Comparison of ENCODE assay signal across 1 cellular context in the genomic region with DNA sequence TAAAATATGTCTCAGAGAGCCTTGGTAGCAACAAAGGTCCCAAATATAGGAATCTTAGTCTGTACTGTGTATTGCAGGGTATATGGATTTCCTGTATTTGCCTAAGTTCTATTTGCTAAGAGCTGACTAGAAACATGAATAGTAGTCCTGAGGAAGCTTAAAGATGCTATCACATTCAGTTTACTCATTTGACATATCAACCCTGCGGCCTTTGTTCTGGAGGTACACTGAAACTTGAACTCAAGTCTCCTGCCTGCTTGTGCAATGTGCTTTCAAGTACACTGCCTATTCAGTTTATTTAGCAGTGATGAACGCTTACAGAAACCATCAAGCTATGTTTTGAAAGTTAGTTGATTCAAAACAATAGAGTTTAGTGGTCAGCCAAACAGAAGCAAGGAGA.
TF ChIP-seq lines count a peak whose summit lies in the region.

No MANE protein-coding gene starts in this region.

TF ChIP-seq in HepG2, 621 proteins besides CTCF, POLR2A, EP300 and RAD21 (continued from another document):
- TF ChIP-seq ZNF10 (CRISPR knock-in tag; IDR thresholded peaks at IDR 0.05; ENCODE audit: borderline replicate concordance, low read depth) = no peak
- TF ChIP-seq, protein P1, sequence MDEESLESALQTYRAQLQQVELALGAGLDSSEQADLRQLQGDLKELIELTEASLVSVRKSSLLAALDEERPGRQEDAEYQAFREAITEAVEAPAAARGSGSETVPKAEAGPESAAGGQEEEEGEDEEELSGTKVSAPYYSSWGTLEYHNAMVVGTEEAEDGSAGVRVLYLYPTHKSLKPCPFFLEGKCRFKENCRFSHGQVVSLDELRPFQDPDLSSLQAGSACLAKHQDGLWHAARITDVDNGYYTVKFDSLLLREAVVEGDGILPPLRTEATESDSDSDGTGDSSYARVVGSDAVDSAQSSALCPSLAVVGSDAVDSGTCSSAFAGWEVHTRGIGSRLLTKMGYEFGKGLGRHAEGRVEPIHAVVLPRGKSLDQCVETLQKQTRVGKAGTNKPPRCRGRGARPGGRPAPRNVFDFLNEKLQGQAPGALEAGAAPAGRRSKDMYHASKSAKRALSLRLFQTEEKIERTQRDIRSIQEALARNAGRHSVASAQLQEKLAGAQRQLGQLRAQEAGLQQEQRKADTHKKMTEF (CRISPR knock-in tag; IDR thresholded peaks at IDR 0.05) = peak; percentile 86
- peak; percentile 71; the same call in 1 of the 2 replicates for TF ChIP-seq ETV5 (CRISPR knock-in tag; IDR thresholded peaks at IDR 0.05; ENCODE audit: borderline replicate concordance)
- no peak for TF ChIP-seq TOPORS (CRISPR knock-in tag; IDR thresholded peaks at IDR 0.05)
- TF ChIP-seq SALL1 (CRISPR knock-in tag; IDR thresholded peaks at IDR 0.05) = peak; percentile 78; the same call in 1 of the 2 replicates
- peak; percentile 60; the same call in 1 of the 2 replicates for TF ChIP-seq HMG20B (CRISPR knock-in tag; conservative IDR thresholded peaks at IDR 0.05)
- TF ChIP-seq SNAPC2 (CRISPR knock-in tag; IDR thresholded peaks at IDR 0.05) = no peak
- TF ChIP-seq ELF3 (CRISPR knock-in tag; IDR thresholded peaks at IDR 0.05) = peak; percentile 64
- TF ChIP-seq FOSL2 (CRISPR knock-in tag; IDR thresholded peaks at IDR 0.05) = peak; percentile 81
- no peak for TF ChIP-seq HMGXB3 (CRISPR knock-in tag; IDR thresholded peaks at IDR 0.05; ENCODE audit: borderline replicate concordance)
- TF ChIP-seq FOXO1 (CRISPR knock-in tag; IDR thresholded peaks at IDR 0.05) = peak; percentile 85
- no peak for TF ChIP-seq ZNF589 (CRISPR knock-in tag; conservative IDR thresholded peaks at IDR 0.05)
- no peak for TF ChIP-seq NKX3-1 (CRISPR knock-in tag; IDR thresholded peaks at IDR 0.05)
- no peak for TF ChIP-seq AKAP8 (CRISPR knock-in tag; IDR thresholded peaks at IDR 0.05)
- TF ChIP-seq SMAD3 (CRISPR knock-in tag; IDR thresholded peaks at IDR 0.05) = peak; percentile 55; the same call in 1 of the 2 replicates
- no peak for TF ChIP-seq MEIS1 (CRISPR knock-in tag; IDR thresholded peaks at IDR 0.05; ENCODE audit: borderline replicate concordance)
- no peak for TF ChIP-seq ZNF782 (CRISPR knock-in tag; IDR thresholded peaks at IDR 0.05; ENCODE audit: borderline replicate concordance)
- 0 out of 2 replicates have a peak, but pooled peaks have one; percentile 21 for TF ChIP-seq TFDP2 (CRISPR knock-in tag; IDR thresholded peaks at IDR 0.05)
- TF ChIP-seq, protein P2, sequence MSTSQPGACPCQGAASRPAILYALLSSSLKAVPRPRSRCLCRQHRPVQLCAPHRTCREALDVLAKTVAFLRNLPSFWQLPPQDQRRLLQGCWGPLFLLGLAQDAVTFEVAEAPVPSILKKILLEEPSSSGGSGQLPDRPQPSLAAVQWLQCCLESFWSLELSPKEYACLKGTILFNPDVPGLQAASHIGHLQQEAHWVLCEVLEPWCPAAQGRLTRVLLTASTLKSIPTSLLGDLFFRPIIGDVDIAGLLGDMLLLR (CRISPR knock-in tag; IDR thresholded peaks at IDR 0.05) = no peak
- no peak for TF ChIP-seq IKZF5 (CRISPR knock-in tag; IDR thresholded peaks at IDR 0.05)
- TF ChIP-seq YY1 (IDR thresholded peaks at IDR 0.05; ENCODE audit: insufficient read depth, insufficient replicate concordance, low read depth, low read length) = no peak
- TF ChIP-seq HNF4G (IDR thresholded peaks at IDR 0.05; ENCODE audit: borderline replicate concordance, low read depth, low read length) = peak; percentile 80
- TF ChIP-seq HNF4G (CRISPR knock-in tag; IDR thresholded peaks at IDR 0.05; ENCODE audit: borderline replicate concordance, low read depth) = no peak; the same call in 1 of the 2 replicates
- no peak for TF ChIP-seq ZNF44 (CRISPR knock-in tag; IDR thresholded peaks at IDR 0.05)
- TF ChIP-seq HMG20A (CRISPR knock-in tag; IDR thresholded peaks at IDR 0.05; ENCODE audit: borderline replicate concordance) = peak; percentile 86; the same call in 1 of the 2 replicates
- TF ChIP-seq ZNF567 (CRISPR knock-in tag; IDR thresholded peaks at IDR 0.05; ENCODE audit: borderline replicate concordance) = no peak
- TF ChIP-seq ZNF350 (CRISPR knock-in tag; IDR thresholded peaks at IDR 0.05; ENCODE audit: borderline replicate concordance, low read depth) = no peak
- TF ChIP-seq SIX1 (CRISPR knock-in tag; IDR thresholded peaks at IDR 0.05; ENCODE audit: borderline replicate concordance) = peak; percentile 90
- TF ChIP-seq ZSCAN22 (CRISPR knock-in tag; IDR thresholded peaks at IDR 0.05) = no peak
- TF ChIP-seq KAT2B (IDR thresholded peaks at IDR 0.05; ENCODE audit: borderline replicate concordance, low read depth, low read length) = no peak
